22 cellular contexts compared by ENCODE assay signal in genomic region chr11:101096036-101096704, GRCh38. TPM values are rescaled to one million over a fixed set of nuclear protein-coding genes. Genes with fewer than 3 reads are reported as not detected.
DNase-seq lines count a peak whose midpoint lies in the region; ATAC-seq, FAIRE-seq and TF ChIP-seq lines count a peak whose summit lies in the region.
"Had no signal": no experiment of that assay in that cellular context is flagged by ENCODE, and none has a peak within 500 bp of the region (broad histone marks: within the 10 kb centered on the region; RNA-seq: fewer than 3 reads in every experiment).

No MANE protein-coding gene starts in this region.

- no peaks in the 10 kb centered on the region for H3K9me3 Mint-ChIP-seq in GM23338
- H3K9me3 Mint-ChIP-seq: neural progenitor cell had no signal

- H3K36me3 Mint-ChIP-seq in GM23338 (ENCODE audit: low read depth), result no peaks in the 10 kb centered on the region
- H3K36me3 Mint-ChIP-seq: neural progenitor cell had no signal

- H3F3A ChIP-seq in GM23338 (replicated peaks; ENCODE audit: low read depth) (no peaks in the 10 kb centered on the region), PC-3 (ENCODE audit: low read length, unreplicated experiment) (peaks cover 4% of the 10 kb centered on the region)

- H3K9ac ChIP-seq in PC-3 (ENCODE audit: low read length), result no peak overlapping the region
- H3K9ac ChIP-seq: neural progenitor cell had no signal

- no peaks in the 10 kb centered on the region for H3K79me2 ChIP-seq in GM23338 (replicated peaks; ENCODE audit: insufficient read depth)
- no peaks in the 10 kb centered on the region for H3K79me2 ChIP-seq in PC-3 (ENCODE audit: low read length)

- H3K36me3 ChIP-seq in GM23338 (ENCODE audit: insufficient read depth) (no peaks in the 10 kb centered on the region), PC-3 (ENCODE audit: low read depth, low read length) (no peaks in the 10 kb centered on the region), cardiac muscle cell (no peaks in the 10 kb centered on the region)
- H3K36me3 ChIP-seq: neural progenitor cell had no signal

- no peaks in the 10 kb centered on the region for H3K27me3 Mint-ChIP-seq in GM23338 (ENCODE audit: insufficient read depth, low read depth, poor library complexity)
- H3K27me3 Mint-ChIP-seq: stimulated activated naive CD8-positive, alpha-beta T cell treated with anti-CD3 and anti-CD28 coated beads, Interleukin-15, Interleukin-2, amounts not matched to agents 100 ng/mL and 50 ng/mL, for 24 hours had no signal

- no peak overlapping the region for H3K27ac ChIP-seq in GM23338 (ENCODE audit: low read depth)
- no peak overlapping the region for H3K27ac ChIP-seq in PC-3 (ENCODE audit: low read length)
- no peak overlapping the region for H3K27ac ChIP-seq in cardiac muscle cell
- H3K27ac ChIP-seq: neural progenitor cell had no signal

- intact Hi-C loops in PC-3 (cut with micrococcal nuclease), result no loop called here

- TF ChIP-seq CTCF in GM23338 (conservative IDR thresholded peaks at IDR 0.05; ENCODE audit: low read depth in 2 of 2), result no peak
- TF ChIP-seq CTCF in PC-3 (conservative IDR thresholded peaks at IDR 0.05; ENCODE audit: low read depth, low read length), result no peak
- TF ChIP-seq CTCF in cardiac muscle cell (IDR thresholded peaks at IDR 0.05; ENCODE audit: low read depth, low read length), result no peak

- H3K4me3 ChIP-seq in GM23338 (no peak overlapping the region), PC-3 (ENCODE audit: low read length) (no peak overlapping the region), cardiac muscle cell (no peak overlapping the region)
- H3K4me3 ChIP-seq: neural progenitor cell had no signal

- H4K20me1 ChIP-seq in GM23338 (replicated peaks; ENCODE audit: insufficient read depth) (no peaks in the 10 kb centered on the region), PC-3 (ENCODE audit: low read length) (no peaks in the 10 kb centered on the region)

- BruUV-seq in PC-3 (replicated peaks; lab: Mats Ljungman, UMichigan), result no TSS peak

- ATAC-seq in GM23338, result no peak
- ATAC-seq in PC-3, result no peak
- ATAC-seq: HepG2 had no signal

- H3K27me3 ChIP-seq in GM23338 (ENCODE audit: insufficient read depth) (no peaks in the 10 kb centered on the region), PC-3 (ENCODE audit: low read length) (no peaks in the 10 kb centered on the region), cardiac muscle cell (no peaks in the 10 kb centered on the region)
- H3K27me3 ChIP-seq: neural progenitor cell had no signal

- H2AFZ ChIP-seq in GM23338 (no peak overlapping the region), PC-3 (ENCODE audit: low read length) (no peak overlapping the region)
- H2AFZ ChIP-seq: neural progenitor cell had no signal

- H3K4me1 Mint-ChIP-seq in GM23338, result no peaks in the 10 kb centered on the region
- H3K4me1 Mint-ChIP-seq: neural progenitor cell had no signal

- H3K9me2 ChIP-seq in GM23338 (ENCODE audit: insufficient read depth), result no peaks in the 10 kb centered on the region; the same call in 1 of the 2 replicates
- no peaks in the 10 kb centered on the region for H3K9me2 ChIP-seq in PC-3 (replicated peaks; ENCODE audit: low read length)

- FAIRE-seq in RCC 7860 (lab: Jason Lieb, UNC), result no peak
- FAIRE-seq: GM12892, HepG2, TTC549 had no signal

- H3K27ac Mint-ChIP-seq in GM23338, result no peak overlapping the region
- H3K27ac Mint-ChIP-seq: neural progenitor cell; stimulated activated naive CD8-positive, alpha-beta T cell treated with anti-CD3 and anti-CD28 coated beads, Interleukin-15, Interleukin-2, amounts not matched to agents 100 ng/mL and 50 ng/mL, for 24 hours had no signal

- H3K4me2 ChIP-seq in GM23338 (no peak overlapping the region), PC-3 (ENCODE audit: low read length) (no peak overlapping the region)
- H3K4me2 ChIP-seq: neural progenitor cell had no signal

- CTCF ChIA-PET in PC-3 (lab: Charles Lee), result interaction anchor here (0.5 kb wide), 1 partner anchor 29 kb away, joined by 3 read pairs; no protein-coding TSS in a partner anchor

- DNase-seq in GM23338 (ENCODE audit: low spot score) (peak; percentile 22), PC-3 (peak; percentile 42), cardiac muscle cell (ENCODE audit: low read depth in 1 of 2, low spot score in 1 of 2) (peak; percentile 16 to 59), renal cortical epithelial cell (ENCODE audit: low read depth) (peak; percentile 21), activated T-cell treated with anti-CD3 and anti-CD28 coated beads for 4 hours (no peak), RCC 7860 (ENCODE audit: low spot score) (no peak), GM19240 (ENCODE audit: insufficient read length, low spot score) (no peak)
- DNase-seq in stimulated activated naive CD4-positive, alpha-beta T cell (lab: John Stamatoyannopoulos, UW), result no peak
- DNase-seq: activated CD4-positive, alpha-beta T cell treated with anti-CD3 and anti-CD28 coated beads for 48 hours; activated effector memory CD4-positive, alpha-beta T cell treated with Interleukin-2 at 50 U/mL for 16 hours; Caco-2; foreskin fibroblast; hypothalamus; midbrain; NCI-H187; retina; SW 1271 had no signal

- H3K4me1 ChIP-seq in GM23338 (ENCODE audit: insufficient read depth) (no peaks in the 10 kb centered on the region), PC-3 (ENCODE audit: insufficient read depth, low read length) (peaks cover 12% of the 10 kb centered on the region), cardiac muscle cell (ENCODE audit: low read depth) (peaks cover 5% of the 10 kb centered on the region)
- H3K4me1 ChIP-seq: Caco-2, neural progenitor cell had no signal

- no peak overlapping the region for H3K4me3 Mint-ChIP-seq in GM23338
- H3K4me3 Mint-ChIP-seq: neural progenitor cell; stimulated activated naive CD8-positive, alpha-beta T cell treated with anti-CD3 and anti-CD28 coated beads, Interleukin-15, Interleukin-2, amounts not matched to agents 100 ng/mL and 50 ng/mL, for 24 hours had no signal

- POLR2A ChIA-PET in PC-3 (lab: Charles Lee; ENCODE audit: unreplicated experiment), result no interaction called here

- H3K9me3 ChIP-seq in PC-3 (ENCODE audit: low read length) (no peaks in the 10 kb centered on the region), cardiac muscle cell (ENCODE audit: low read depth) (no peaks in the 10 kb centered on the region)
- H3K9me3 ChIP-seq: Caco-2 had no signal

TF ChIP-seq in GM23338, 12 proteins besides CTCF, POLR2A, EP300 and RAD21 (continues in another document):
- TF ChIP-seq CREB1 (CRISPR knock-in tag; IDR thresholded peaks at IDR 0.05; ENCODE audit: low read depth) (no peak), NANOG (IDR thresholded peaks at IDR 0.05; ENCODE audit: borderline replicate concordance) (no peak), REST (IDR thresholded peaks at IDR 0.05; ENCODE audit: unreplicated experiment) (no peak), ETS1 (IDR thresholded peaks at IDR 0.05) (no peak), JUNB (IDR thresholded peaks at IDR 0.05; ENCODE audit: unreplicated experiment) (no peak), POLR2AphosphoS5 (IDR thresholded peaks at IDR 0.05; ENCODE audit: low read depth) (no peak), ZNF331 (CRISPR knock-in tag; IDR thresholded peaks at IDR 0.05; ENCODE audit: low read depth) (no peak), EZH2phosphoT487 (IDR thresholded peaks at IDR 0.05; ENCODE audit: unreplicated experiment) (no peak), EZH2 (IDR thresholded peaks at IDR 0.05; ENCODE audit: low read depth, unreplicated experiment) (no peak), STAT1 (IDR thresholded peaks at IDR 0.05; ENCODE audit: unreplicated experiment) (no peak)

RNA-seq across cellular contexts. Expression of gene PGR, which starts 33.4 kb away (rescaled TPM):
- 0.04 and 0.07 TPM in 2 replicates for total RNA-seq in GM23338 (2014; rRNA removed; shearing (Covaris generic))
- polyA plus RNA-seq in GM23338 (2016; fragmentation: Nextera tagmentation; extraction: Ambion mirVana) (0.11 and 0.12 TPM in 2 replicates), cardiac muscle cell (0.18 TPM in 1 of 2 replicates, not detected in the other)
- total RNA-seq in PC-3 (2014; rRNA removed) (not detected in 2 replicates), cardiac muscle cell (0.04 TPM in 1 of 2 replicates, not detected in the other), renal cortical epithelial cell (under 0.01 and 0.05 TPM in 2 replicates)
- total RNA-seq: Caco-2, HepG2 had no signal
- polyA plus RNA-seq: HepG2 had no signal

Comparison
In these comparisons a context has a peak if more than half of its experiments do, and no peak if none do; other contexts are left out.
1. DNase-seq: peak in GM23338 (single experiment), PC-3 (single experiment), cardiac muscle cell (2 of 2) and renal cortical epithelial cell (single experiment); none in activated T-cell treated with anti-CD3 and anti-CD28 coated beads for 4 hours (single experiment), stimulated activated naive CD4-positive, alpha-beta T cell (0 of 6), RCC 7860 (single experiment) and GM19240 (single experiment).